Comparison of ENCODE assay signal across 23 cellular contexts in genomic region chr20:64093013-64093503, GRCh38. TPM values are rescaled to one million over a fixed set of nuclear protein-coding genes. Genes with fewer than 3 reads are reported as not detected.
DNase-seq lines count a peak whose midpoint lies in the region; ATAC-seq and TF ChIP-seq lines count a peak whose summit lies in the region.
"Had no signal": no experiment of that assay in that cellular context is flagged by ENCODE, and none has a peak within 500 bp of the region (broad histone marks: within the 10 kb centered on the region; RNA-seq: fewer than 3 reads in every experiment).

No MANE protein-coding gene starts in this region.

- H3K27me3 Mint-ChIP-seq in CD4-positive, alpha-beta T cell: no peaks in the 10 kb centered on the region
- peaks cover 2% of the 10 kb centered on the region for H3K27me3 Mint-ChIP-seq in activated CD4-positive, alpha-beta T cell treated with anti-CD3 and anti-CD28 coated beads, Interleukin-2, amount 10 ng/mL, durations not matched to agents 7 days and 5 days

- H3K27me3 ChIP-seq in BE2C: no peaks in the 10 kb centered on the region; the same call in 1 of the 2 replicates
- no peaks in the 10 kb centered on the region for H3K27me3 ChIP-seq in GM23248 (replicated peaks; ENCODE audit: insufficient read depth)
- no peaks in the 10 kb centered on the region for H3K27me3 ChIP-seq in CD4-positive, alpha-beta T cell (ENCODE audit: control insufficient read depth, insufficient read depth, low read length)
- H3K27me3 ChIP-seq: right atrium auricular region had no signal

- CTCF ChIA-PET in CD4-positive, alpha-beta T cell (lab: Charles Lee): no interaction called here
- CTCF ChIA-PET in activated CD4-positive, alpha-beta T cell treated with anti-CD3 and anti-CD28 coated beads, Interleukin-2, amount 10 ng/mL, durations not matched to agents 7 days and 5 days (lab: Charles Lee): interaction anchor here (0.5 kb wide), 1 partner anchor 308 kb away, joined by 3 read pairs; no protein-coding TSS in a partner anchor

- H3K9ac ChIP-seq in GM23248: no peak overlapping the region

- in situ Hi-C loops in GM23248 (cut with MboI) (no loop called here), SK-MEL-5 (cut with HindIII; ENCODE audit: low pct_unique_long_range_greater_than_20kb, low sequenced_read_pairs) (no loop called here)

- H3K9me3 Mint-ChIP-seq in CD4-positive, alpha-beta T cell: no peaks in the 10 kb centered on the region
- H3K9me3 Mint-ChIP-seq in activated CD4-positive, alpha-beta T cell treated with anti-CD3 and anti-CD28 coated beads, Interleukin-2, amount 10 ng/mL, durations not matched to agents 7 days and 5 days: peaks cover 7% of the 10 kb centered on the region

- H2AFZ ChIP-seq in GM23248: no peak overlapping the region

- H3K4me2 ChIP-seq in GM23248 (ENCODE audit: unreplicated experiment): no peak overlapping the region

- H3K9me3 ChIP-seq in BE2C: no peaks in the 10 kb centered on the region
- H3K9me3 ChIP-seq in GM23248 (ENCODE audit: low read depth): no peaks in the 10 kb centered on the region
- peaks cover under 1% of the 10 kb centered on the region for H3K9me3 ChIP-seq in CD4-positive, alpha-beta T cell (ENCODE audit: control insufficient read depth, low read length)
- H3K9me3 ChIP-seq: right atrium auricular region, upper lobe of right lung had no signal

- peaks cover 5% of the 10 kb centered on the region for H3K4me1 Mint-ChIP-seq in CD4-positive, alpha-beta T cell (ENCODE audit: low read depth)
- no peaks in the 10 kb centered on the region for H3K4me1 Mint-ChIP-seq in activated CD4-positive, alpha-beta T cell treated with anti-CD3 and anti-CD28 coated beads, Interleukin-2, amount 10 ng/mL, durations not matched to agents 7 days and 5 days

- no peak overlapping the region for H3K27ac Mint-ChIP-seq in CD4-positive, alpha-beta T cell
- no peak overlapping the region for H3K27ac Mint-ChIP-seq in activated CD4-positive, alpha-beta T cell treated with anti-CD3 and anti-CD28 coated beads, Interleukin-2, amount 10 ng/mL, durations not matched to agents 7 days and 5 days
- H3K27ac Mint-ChIP-seq: CD8-positive, alpha-beta T cell; HFFc6 had no signal

- 47% methylated on average over 9 of the region's 9 CpGs for WGBS in GM23248 (ENCODE audit: low coverage in 1 of 2, low lambda C conversion rate in 2 of 2, missing lambda C conversion rate in 2 of 2), 2 experiments

- H3K4me3 ChIP-seq in BE2C (ENCODE audit: low read depth, low read length) (peak overlapping the region; percentile 55), GM23248 (no peak overlapping the region)
- H3K4me3 ChIP-seq: right atrium auricular region, upper lobe of right lung had no signal

- no peak for TF ChIP-seq CTCF in BE2C (IDR thresholded peaks at IDR 0.05; ENCODE audit: low read depth, low read length)
- TF ChIP-seq CTCF in CD4-positive, alpha-beta T cell (IDR thresholded peaks at IDR 0.05): no peak

- H3F3A ChIP-seq in GM23248 (ENCODE audit: insufficient read depth): no peaks in the 10 kb centered on the region

- intact Hi-C loops in CD4-positive, alpha-beta T cell (cut with DNase I, micrococcal nuclease): no loop called here

- H3K4me3 Mint-ChIP-seq in CD4-positive, alpha-beta T cell: no peak overlapping the region
- no peak overlapping the region for H3K4me3 Mint-ChIP-seq in activated CD4-positive, alpha-beta T cell treated with anti-CD3 and anti-CD28 coated beads, Interleukin-2, amount 10 ng/mL, durations not matched to agents 7 days and 5 days
- H3K4me3 Mint-ChIP-seq: CD8-positive, alpha-beta T cell; HFFc6 had no signal

- POLR2A ChIA-PET in CD4-positive, alpha-beta T cell (lab: Charles Lee): no interaction called here
- POLR2A ChIA-PET in activated CD4-positive, alpha-beta T cell treated with anti-CD3 and anti-CD28 coated beads, Interleukin-2, amount 10 ng/mL, durations not matched to agents 7 days and 5 days (lab: Charles Lee): no interaction called here

- ATAC-seq in CD4-positive, alpha-beta T cell (ENCODE audit: poor library complexity): no peak
- ATAC-seq in HG03196 (IDR thresholded peaks at IDR 0.05; ENCODE audit: unreplicated experiment): no peak
- ATAC-seq: CD8-positive, alpha-beta T cell had no signal

- H3K79me2 ChIP-seq in GM23248 (ENCODE audit: insufficient read depth): no peaks in the 10 kb centered on the region

- no peak overlapping the region for H3K27ac ChIP-seq in GM23248
- no peak overlapping the region for H3K27ac ChIP-seq in CD4-positive, alpha-beta T cell (ENCODE audit: low read depth, low read length)
- H3K27ac ChIP-seq: epithelial cell of prostate, right atrium auricular region, upper lobe of right lung had no signal

- H3K36me3 ChIP-seq in BE2C (no peaks in the 10 kb centered on the region), GM23248 (ENCODE audit: low read depth) (no peaks in the 10 kb centered on the region)
- H3K36me3 ChIP-seq: right atrium auricular region, upper lobe of right lung had no signal

- H4K20me1 ChIP-seq in GM23248 (ENCODE audit: insufficient read depth): no peaks in the 10 kb centered on the region

- peaks cover 15% of the 10 kb centered on the region for H3K4me1 ChIP-seq in BE2C
- no peaks in the 10 kb centered on the region for H3K4me1 ChIP-seq in GM23248 (ENCODE audit: insufficient read depth)
- H3K4me1 ChIP-seq: right atrium auricular region, upper lobe of right lung had no signal

- peak; percentile 41 for DNase-seq in BE2C
- DNase-seq in GM23248: peak; percentile 17
- DNase-seq in SK-MEL-5 (ENCODE audit: low read depth, low spot score): peak; percentile 40
- peak; percentile 40 for DNase-seq in iPS-NIHi7 (ENCODE audit: extremely low spot score)
- no peak for DNase-seq in CD4-positive, alpha-beta T cell
- DNase-seq in NOMO-1 (lab: John Stamatoyannopoulos, UW; ENCODE audit: unreplicated experiment in 2 of 2): no peak
- no peak for DNase-seq in activated CD4-positive, alpha-beta T cell treated with anti-CD3 and anti-CD28 coated beads, Interleukin-2, amount 10 ng/mL, durations not matched to agents 7 days and 5 days
- DNase-seq: activated CD4-positive, alpha-beta T cell treated with anti-CD3 and anti-CD28 coated beads, Interleukin-2, amount 50 U/mL, for 1 hour; activated CD8-positive, alpha-beta memory T cell treated with anti-CD3 and anti-CD28 coated beads, Interleukin-2, amount 50 U/mL, for 48 hours; amniotic stem cell; CD8-positive, alpha-beta T cell; HFFc6; KBM-7; mammary epithelial cell; NCI-H1694 treated with DMSO at 0.1 percent for 48 hours; upper lobe of right lung had no signal

- H3K36me3 Mint-ChIP-seq in CD4-positive, alpha-beta T cell (ENCODE audit: low read depth): no peaks in the 10 kb centered on the region
- no peaks in the 10 kb centered on the region for H3K36me3 Mint-ChIP-seq in activated CD4-positive, alpha-beta T cell treated with anti-CD3 and anti-CD28 coated beads, Interleukin-2, amount 10 ng/mL, durations not matched to agents 7 days and 5 days (ENCODE audit: low read depth)

- no peaks in the 10 kb centered on the region for H3K9me2 ChIP-seq in GM23248 (ENCODE audit: insufficient read depth)

RNA-seq across cellular contexts. Expression of gene LKAAEAR1, which starts 8.9 kb away (rescaled TPM):
- polyA plus RNA-seq in BE2C (2012; ENCODE audit: insufficient read depth, insufficient read length, low read depth): 1.0 TPM
- 3.7 TPM in 1 of 2 replicates, not detected in the other for total RNA-seq in GM23248 (2014; rRNA removed; shearing (Covaris generic))
- 0.59 TPM in 1 of 2 replicates, not detected in the other for polyA plus RNA-seq in GM23248 (2016; fragmentation: Nextera tagmentation; extraction: Ambion mirVana)
- total RNA-seq in SK-MEL-5 (2014; rRNA removed; shearing (Covaris generic)): 1.1 TPM in 1 of 2 replicates, not detected in the other
- 0.60 TPM in 1 of 2 replicates, not detected in the other for polyA plus RNA-seq in SK-MEL-5 (2015; cell fraction: cytosol; rRNA removed)
- polyA plus RNA-seq in SK-MEL-5 (2015; cell fraction: nucleus; rRNA removed): not detected in 2 replicates
- under 1 TPM; 0.30 to 0.39 TPM for total RNA-seq in CD4-positive, alpha-beta T cell
- under 1 TPM; 0.44 to 0.89 TPM for total RNA-seq in activated CD4-positive, alpha-beta T cell treated with anti-CD3 and anti-CD28 coated beads, Interleukin-2, amount 10 ng/mL, durations not matched to agents 7 days and 5 days
- total RNA-seq: HFFc6, kidney epithelial cell, osteocyte, right atrium auricular region, subcutaneous adipose tissue, upper lobe of right lung had no signal

RNA-seq across cellular contexts. Expression of gene OPRL1, which starts 13.2 kb away (rescaled TPM):
- polyA plus RNA-seq in BE2C (2012; ENCODE audit: insufficient read depth, insufficient read length, low read depth): 2.7 TPM
- 0.86 and 1.1 TPM in 2 replicates for total RNA-seq in GM23248 (2014; rRNA removed; shearing (Covaris generic))
- 0.35 and 0.53 TPM in 2 replicates for polyA plus RNA-seq in GM23248 (2016; fragmentation: Nextera tagmentation; extraction: Ambion mirVana)
- 2.1 and 3.2 TPM in 2 replicates for total RNA-seq in SK-MEL-5 (2014; rRNA removed; shearing (Covaris generic))
- 3.1 and 3.3 TPM in 2 replicates for polyA plus RNA-seq in SK-MEL-5 (2015; cell fraction: cytosol; rRNA removed)
- polyA plus RNA-seq in SK-MEL-5 (2015; cell fraction: nucleus; rRNA removed): 2.1 and 2.5 TPM in 2 replicates
- 1 to 10 TPM; 1.0 to 1.2 TPM for total RNA-seq in CD4-positive, alpha-beta T cell
- 1 to 10 TPM; 1.6 TPM for total RNA-seq in activated CD4-positive, alpha-beta T cell treated with anti-CD3 and anti-CD28 coated beads, Interleukin-2, amount 10 ng/mL, durations not matched to agents 7 days and 5 days

RNA-seq across cellular contexts. Expression of gene RGS19, which starts 13.7 kb away (rescaled TPM):
- 31.1 TPM for polyA plus RNA-seq in BE2C (2012; ENCODE audit: insufficient read depth, insufficient read length, low read depth)
- total RNA-seq in GM23248 (2014; rRNA removed; shearing (Covaris generic)): 7.0 and 13.2 TPM in 2 replicates
- polyA plus RNA-seq in GM23248 (2016; fragmentation: Nextera tagmentation; extraction: Ambion mirVana): 18.7 and 20.9 TPM in 2 replicates
- total RNA-seq in SK-MEL-5 (2014; rRNA removed; shearing (Covaris generic)): 28.7 and 31.4 TPM in 2 replicates
- 35.8 and 36.3 TPM in 2 replicates for polyA plus RNA-seq in SK-MEL-5 (2015; cell fraction: cytosol; rRNA removed)
- polyA plus RNA-seq in SK-MEL-5 (2015; cell fraction: nucleus; rRNA removed): 15.2 and 15.8 TPM in 2 replicates
- total RNA-seq in CD4-positive, alpha-beta T cell: 10 to 100 TPM in 1 of 2 experiments, 1 to 10 TPM in 1; 9.7 to 14.8 TPM
- 100 to 1,000 TPM; 105 to 107 TPM for total RNA-seq in activated CD4-positive, alpha-beta T cell treated with anti-CD3 and anti-CD28 coated beads, Interleukin-2, amount 10 ng/mL, durations not matched to agents 7 days and 5 days

RNA-seq across cellular contexts. Expression of gene NPBWR2, which starts 14.3 kb away (rescaled TPM):
- polyA plus RNA-seq in BE2C (2012; ENCODE audit: insufficient read depth, insufficient read length, low read depth): 0.76 TPM
- total RNA-seq in GM23248 (2014; rRNA removed; shearing (Covaris generic)): not detected in 2 replicates
- not detected in 2 replicates for polyA plus RNA-seq in GM23248 (2016; fragmentation: Nextera tagmentation; extraction: Ambion mirVana)
- not detected in 2 replicates for total RNA-seq in SK-MEL-5 (2014; rRNA removed; shearing (Covaris generic))
- polyA plus RNA-seq in SK-MEL-5 (2015; cell fraction: cytosol; rRNA removed): not detected in 2 replicates
- not detected in 2 replicates for polyA plus RNA-seq in SK-MEL-5 (2015; cell fraction: nucleus; rRNA removed)
- under 1 TPM; 0.38 to 0.47 TPM for total RNA-seq in CD4-positive, alpha-beta T cell
- not detected for total RNA-seq in activated CD4-positive, alpha-beta T cell treated with anti-CD3 and anti-CD28 coated beads, Interleukin-2, amount 10 ng/mL, durations not matched to agents 7 days and 5 days
- total RNA-seq: CD8-positive, alpha-beta T cell; dermis microvascular lymphatic vessel endothelial cell; HFFc6; kidney epithelial cell; mammary epithelial cell; osteocyte; right atrium auricular region; subcutaneous adipose tissue; upper lobe of right lung had no signal
- polyA plus RNA-seq: mammary epithelial cell had no signal

RNA-seq across cellular contexts. Expression of gene TCEA2, which starts 30.1 kb away (rescaled TPM):
- polyA plus RNA-seq in BE2C (2012; ENCODE audit: insufficient read depth, insufficient read length, low read depth): 202 TPM
- total RNA-seq in GM23248 (2014; rRNA removed; shearing (Covaris generic)): 34.3 and 39.2 TPM in 2 replicates
- 67.9 and 70.7 TPM in 2 replicates for polyA plus RNA-seq in GM23248 (2016; fragmentation: Nextera tagmentation; extraction: Ambion mirVana)
- total RNA-seq in SK-MEL-5 (2014; rRNA removed; shearing (Covaris generic)): 6.8 and 9.8 TPM in 2 replicates
- polyA plus RNA-seq in SK-MEL-5 (2015; cell fraction: cytosol; rRNA removed): 18.1 and 21.2 TPM in 2 replicates
- polyA plus RNA-seq in SK-MEL-5 (2015; cell fraction: nucleus; rRNA removed): 36.8 and 59.2 TPM in 2 replicates
- 10 to 100 TPM; 28.4 to 29.9 TPM for total RNA-seq in CD4-positive, alpha-beta T cell
- total RNA-seq in activated CD4-positive, alpha-beta T cell treated with anti-CD3 and anti-CD28 coated beads, Interleukin-2, amount 10 ng/mL, durations not matched to agents 7 days and 5 days: 10 to 100 TPM; 47.6 to 57.9 TPM

Comparison
In these comparisons a context has a peak if more than half of its experiments do, and no peak if none do; other contexts are left out.
1. DNase-seq: peak in BE2C (single experiment), GM23248 (single experiment), SK-MEL-5 (single experiment) and iPS-NIHi7 (single experiment); none in CD4-positive, alpha-beta T cell (0 of 10), NOMO-1 (0 of 2) and activated CD4-positive, alpha-beta T cell treated with anti-CD3 and anti-CD28 coated beads, Interleukin-2, amount 10 ng/mL, durations not matched to agents 7 days and 5 days (single experiment).